Comparison of ENCODE assay signal across 12 cellular contexts in the genomic region with DNA sequence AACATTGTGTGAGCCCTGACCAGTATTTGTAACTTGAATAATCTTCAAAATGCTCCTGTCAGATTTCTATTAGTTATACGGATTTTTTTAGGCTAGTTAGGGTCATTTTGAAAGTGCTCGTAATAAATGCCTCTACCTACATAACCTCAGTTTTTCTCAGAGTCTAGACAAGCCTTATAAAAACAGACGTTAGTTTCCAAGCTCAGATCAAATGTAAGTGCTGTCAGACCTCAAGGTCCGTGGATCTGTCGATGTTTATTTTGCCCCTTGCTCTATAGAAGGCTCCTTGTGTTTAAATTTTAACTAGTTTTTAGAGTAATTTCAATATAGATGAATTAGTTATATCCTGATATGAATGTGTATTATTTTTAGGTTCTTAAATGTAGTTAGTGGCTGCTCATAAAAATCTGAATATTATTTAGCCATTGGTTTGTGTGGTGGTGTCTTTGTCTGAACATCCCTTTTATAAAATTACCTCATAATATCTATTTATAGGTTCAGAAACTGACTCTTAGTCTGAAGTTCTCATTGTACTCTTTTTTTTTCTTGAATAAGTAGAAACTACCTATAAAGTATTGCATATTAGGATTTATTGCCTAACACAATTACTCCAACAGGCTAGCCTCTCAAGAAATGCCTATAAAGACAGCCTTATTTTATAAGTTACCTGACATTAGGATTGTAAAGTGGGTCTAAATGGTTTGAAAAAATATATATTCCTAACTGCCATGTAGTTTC.
A peak's percentile ranks its signal among the peaks of the same experiment; 100 is the strongest.
DNase-seq lines count a peak whose midpoint lies in the region; ATAC-seq and TF ChIP-seq lines count a peak whose summit lies in the region.
"Had no signal": no experiment of that assay in that cellular context is flagged by ENCODE, and none has a peak within 500 bp of the region (broad histone marks: within the 10 kb centered on the region; RNA-seq: fewer than 3 reads in every experiment).

No MANE protein-coding gene starts in this region.

- POLR2A ChIA-PET in activated naive CD8-positive, alpha-beta T cell treated with anti-CD3 and anti-CD28 coated beads, Interleukin-2, amount 10 ng/mL, durations not matched to agents 7 days and 5 days (lab: Charles Lee) = interaction anchor here (1.1 kb wide), 1 partner anchor 13 kb away, joined by 4 read pairs; no protein-coding TSS in a partner anchor

- H3K36me3 Mint-ChIP-seq in activated naive CD8-positive, alpha-beta T cell treated with anti-CD3 and anti-CD28 coated beads, Interleukin-2, amount 10 ng/mL, durations not matched to agents 7 days and 5 days = no peaks in the 10 kb centered on the region
- peaks cover 27% of the 10 kb centered on the region for H3K36me3 Mint-ChIP-seq in nephron (ENCODE audit: low read depth)

- H3K4me3 Mint-ChIP-seq in activated naive CD8-positive, alpha-beta T cell treated with anti-CD3 and anti-CD28 coated beads, Interleukin-2, amount 10 ng/mL, durations not matched to agents 7 days and 5 days = peak overlapping the region; percentile 60
- peak overlapping the region; percentile 16 to 38 (median 22) for H3K4me3 Mint-ChIP-seq in nephron

- peaks cover 9% of the 10 kb centered on the region for H3K4me1 Mint-ChIP-seq in activated naive CD8-positive, alpha-beta T cell treated with anti-CD3 and anti-CD28 coated beads, Interleukin-2, amount 10 ng/mL, durations not matched to agents 7 days and 5 days
- H3K4me1 Mint-ChIP-seq in nephron = peaks cover 10% of the 10 kb centered on the region

- peak; percentile 12 for DNase-seq in HuH-7 (ENCODE audit: low spot score)
- no peak for DNase-seq in activated naive CD8-positive, alpha-beta T cell treated with anti-CD3 and anti-CD28 coated beads, Interleukin-2, amount 10 ng/mL, durations not matched to agents 7 days and 5 days
- DNase-seq in germinal center (ENCODE audit: low spot score) = no peak
- DNase-seq: anterior cingulate cortex, NCI-H2081 treated with DMSO at 0.1 percent for 48 hours, PC-9, upper lobe of left lung had no signal

- ATAC-seq in GM18868 (IDR thresholded peaks at IDR 0.05; ENCODE audit: unreplicated experiment) (peak; percentile 67), GM21528 (IDR thresholded peaks at IDR 0.05; ENCODE audit: low FRiP score, unreplicated experiment) (no peak), HG03469 (IDR thresholded peaks at IDR 0.05; ENCODE audit: unreplicated experiment) (no peak), HG03378 (IDR thresholded peaks at IDR 0.05; ENCODE audit: unreplicated experiment) (no peak)
- ATAC-seq in activated naive CD8-positive, alpha-beta T cell treated with anti-CD3 and anti-CD28 coated beads, Interleukin-2, amount 10 ng/mL, durations not matched to agents 7 days and 5 days (ENCODE audit: low read depth) = no peak

- no peaks in the 10 kb centered on the region for H3K27me3 Mint-ChIP-seq in activated naive CD8-positive, alpha-beta T cell treated with anti-CD3 and anti-CD28 coated beads, Interleukin-2, amount 10 ng/mL, durations not matched to agents 7 days and 5 days
- H3K27me3 Mint-ChIP-seq in nephron (ENCODE audit: low read depth) = no peaks in the 10 kb centered on the region

- no peak overlapping the region for H3K27ac Mint-ChIP-seq in activated naive CD8-positive, alpha-beta T cell treated with anti-CD3 and anti-CD28 coated beads, Interleukin-2, amount 10 ng/mL, durations not matched to agents 7 days and 5 days
- peak overlapping the region; percentile 56 to 80 (median 63) for H3K27ac Mint-ChIP-seq in nephron

- H3K9me3 Mint-ChIP-seq in activated naive CD8-positive, alpha-beta T cell treated with anti-CD3 and anti-CD28 coated beads, Interleukin-2, amount 10 ng/mL, durations not matched to agents 7 days and 5 days = no peaks in the 10 kb centered on the region
- H3K9me3 Mint-ChIP-seq in nephron = no peaks in the 10 kb centered on the region

- TF ChIP-seq CTCF in nephron (IDR thresholded peaks at IDR 0.05; ENCODE audit: unreplicated experiment in 3 of 3) = no peak
